ENCODE assay signal across 18 cellular contexts in the genomic region with DNA sequence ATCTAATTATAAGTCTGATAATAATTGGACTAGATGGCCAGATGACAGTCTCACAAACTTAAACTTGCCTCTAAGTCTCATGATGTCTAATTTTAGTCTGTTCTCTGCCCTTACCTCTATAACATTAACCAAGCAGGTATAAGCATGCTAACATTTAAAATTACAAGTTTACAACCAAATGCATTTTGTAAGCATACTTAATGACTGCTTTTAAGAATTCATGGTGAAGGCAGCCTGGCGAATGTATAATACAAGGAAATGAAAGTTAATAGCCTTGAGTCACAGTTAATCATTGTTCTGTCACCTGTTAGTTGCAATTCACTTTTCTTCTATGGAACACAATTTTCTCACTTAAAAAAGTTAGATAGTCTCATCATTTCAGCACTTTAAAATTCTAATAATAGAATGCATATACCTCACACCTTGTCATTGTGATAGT. TPM values are rescaled to one million over a fixed set of nuclear protein-coding genes. Genes with fewer than 3 reads are reported as not detected.
DNase-seq lines count a peak whose midpoint lies in the region; ATAC-seq, FAIRE-seq and TF ChIP-seq lines count a peak whose summit lies in the region.
"Had no signal": no experiment of that assay in that cellular context is flagged by ENCODE, and none has a peak within 500 bp of the region (broad histone marks: within the 10 kb centered on the region; RNA-seq: fewer than 3 reads in every experiment).

No MANE protein-coding gene starts in this region.

- FAIRE-seq in bronchial epithelial cell (lab: Jason Lieb, UNC): no peak

- no peak overlapping the region for H3K4me3 ChIP-seq in bronchial epithelial cell (ENCODE audit: low read depth, low read length)
- H3K4me3 ChIP-seq: pancreas, tibial nerve had no signal

- H3K36me3 ChIP-seq in bronchial epithelial cell (ENCODE audit: control insufficient read depth, insufficient read depth, low read length): no peaks in the 10 kb centered on the region
- H3K36me3 ChIP-seq: pancreas, tibial nerve had no signal

- H3K27me3 ChIP-seq in bronchial epithelial cell (ENCODE audit: control insufficient read depth, insufficient read depth, low read length): no peaks in the 10 kb centered on the region
- H3K27me3 ChIP-seq: pancreas, tibial nerve had no signal

- intact Hi-C loops in cardiac septum (cut with DNase I): no loop called here

- ATAC-seq in GM18517 (IDR thresholded peaks at IDR 0.05; ENCODE audit: unreplicated experiment) (peak; percentile 79), GM21619 (IDR thresholded peaks at IDR 0.05; ENCODE audit: unreplicated experiment) (peak; percentile 62), HG03139 (IDR thresholded peaks at IDR 0.05; ENCODE audit: unreplicated experiment) (peak; percentile 66)
- ATAC-seq: naive thymus-derived CD4-positive, alpha-beta T cell; pancreas had no signal

- DNase-seq in bronchial epithelial cell (ENCODE audit: low read depth): peak; percentile 46
- DNase-seq in HK-2 (ENCODE audit: unreplicated experiment): no peak
- no peak for DNase-seq in stimulated activated CD4-positive, alpha-beta T cell treated with anti-CD3 and anti-CD28 coated beads, Interleukin-2, amount 100 ng/mL, for 48 hours
- DNase-seq in cardiac septum (ENCODE audit: low spot score): no peak
- DNase-seq in T-helper 9 cell: no peak
- DNase-seq: activated CD4-positive, alpha-beta T cell treated with anti-CD3 and anti-CD28 coated beads for 4 hours; activated naive CD8-positive, alpha-beta T cell treated with anti-CD3 and anti-CD28 coated beads, Interleukin-2, amount 10 ng/mL, durations not matched to agents 7 days and 5 days; effector memory CD4-positive, alpha-beta T cell; HFFc6; naive thymus-derived CD4-positive, alpha-beta T cell; NCI-H2107; NCI-H524; pancreas had no signal

- no peak for TF ChIP-seq CTCF in bronchial epithelial cell (IDR thresholded peaks at IDR 0.05; ENCODE audit: insufficient read depth, low read length, severe bottlenecking)

RNA-seq across cellular contexts. Expression of a gene that starts 16.5 kb away (rescaled TPM):
- 0.26 and 0.51 TPM in 2 replicates for total RNA-seq in bronchial epithelial cell
- 0.81 TPM for total RNA-seq in cardiac septum
- total RNA-seq: activated naive CD8-positive, alpha-beta T cell treated with anti-CD3 and anti-CD28 coated beads, Interleukin-2, amount 10 ng/mL, durations not matched to agents 7 days and 5 days; G401; HFFc6; naive thymus-derived CD4-positive, alpha-beta T cell had no signal
